In the genomic region with DNA sequence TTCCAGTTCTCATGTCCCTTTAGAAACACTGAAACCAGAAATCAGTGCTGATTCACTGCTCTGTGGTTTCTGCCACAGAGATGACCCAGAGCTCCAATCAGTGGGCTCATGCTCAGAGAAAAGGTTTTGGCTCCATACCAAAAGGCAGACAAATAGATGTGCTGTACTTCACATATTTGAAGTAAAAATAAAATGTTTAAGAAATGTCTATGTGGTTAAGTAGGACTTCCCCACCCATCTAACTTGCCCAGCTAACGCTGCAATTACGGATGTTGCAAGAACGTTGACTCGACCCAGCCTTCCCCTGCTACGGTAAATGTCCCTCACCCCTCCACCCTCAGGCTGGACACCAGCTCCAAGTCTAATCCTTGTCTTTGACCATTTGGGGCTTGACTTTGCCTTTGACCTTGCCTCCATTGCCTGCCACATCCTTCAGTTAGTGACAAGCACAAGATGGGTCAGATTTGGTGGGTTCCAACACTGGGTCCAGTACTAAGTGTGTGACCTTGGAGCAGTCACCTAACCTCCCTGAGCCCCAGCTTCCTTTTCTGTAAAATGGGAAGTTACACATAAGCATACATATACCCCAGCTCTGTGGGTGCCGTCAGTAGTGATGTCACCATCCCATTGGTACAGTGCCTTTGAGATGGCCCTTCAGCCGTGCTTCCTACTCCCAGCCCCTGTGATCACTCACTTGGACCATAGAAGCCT, we compare ENCODE assay signal across 8 cellular contexts.
DNase-seq lines count a peak whose midpoint lies in the region; ATAC-seq and TF ChIP-seq lines count a peak whose summit lies in the region.

No MANE protein-coding gene starts in this region.

- H3K4me3 Mint-ChIP-seq in mesothelial cell of epicardium: no peak overlapping the region
- no peak overlapping the region for H3K4me3 Mint-ChIP-seq in activated naive CD8-positive, alpha-beta T cell treated with anti-CD3 and anti-CD28 coated beads for 36 hours

- TF ChIP-seq CTCF in AG10803 (conservative IDR thresholded peaks at IDR 0.05; ENCODE audit: low read length) (no peak), coronary artery (IDR thresholded peaks at IDR 0.05) (no peak), mesothelial cell of epicardium (IDR thresholded peaks at IDR 0.05; ENCODE audit: unreplicated experiment) (no peak)

- H3K4me1 Mint-ChIP-seq in mesothelial cell of epicardium: peaks cover 21% of the 10 kb centered on the region
- peaks cover 6% of the 10 kb centered on the region for H3K4me1 Mint-ChIP-seq in activated naive CD8-positive, alpha-beta T cell treated with anti-CD3 and anti-CD28 coated beads for 36 hours

- peaks cover 21% of the 10 kb centered on the region for H3K27me3 Mint-ChIP-seq in mesothelial cell of epicardium (ENCODE audit: low read depth)
- H3K27me3 Mint-ChIP-seq in activated naive CD8-positive, alpha-beta T cell treated with anti-CD3 and anti-CD28 coated beads for 36 hours: peaks cover 48% of the 10 kb centered on the region

- H3K4me3 ChIP-seq in AG10803 (ENCODE audit: low read length) (no peak overlapping the region), coronary artery (no peak overlapping the region)

- no peak for ATAC-seq in HG02840 (IDR thresholded peaks at IDR 0.05; ENCODE audit: low FRiP score, unreplicated experiment)

- no peaks in the 10 kb centered on the region for H3K36me3 Mint-ChIP-seq in mesothelial cell of epicardium
- no peaks in the 10 kb centered on the region for H3K36me3 Mint-ChIP-seq in activated naive CD8-positive, alpha-beta T cell treated with anti-CD3 and anti-CD28 coated beads for 36 hours

- H3K27ac ChIP-seq in coronary artery: peak overlapping the region in 1 of 2 donors; percentile 58

- DNase-seq in AG10803 (ENCODE audit: low read depth): peak; percentile 98
- peak; percentile 98 for DNase-seq in M059J (ENCODE audit: low read depth)
- DNase-seq in coronary artery (ENCODE audit: low spot score): peak; percentile 72
- peak in 1 of 2 experiments; percentile 37 for DNase-seq in mesothelial cell of epicardium (ENCODE audit: low spot score in 2 of 2, unreplicated experiment in 2 of 2)
- no peak for DNase-seq in stimulated activated CD4-positive, alpha-beta T cell treated with anti-CD3 and anti-CD28 coated beads, Interleukin-2, amount 100 ng/mL, for 48 hours
- DNase-seq in ecto neural progenitor cell (ENCODE audit: low spot score): no peak
- DNase-seq in activated naive CD8-positive, alpha-beta T cell treated with anti-CD3 and anti-CD28 coated beads for 36 hours: no peak

- peak overlapping the region; percentile 79 for H3K27ac Mint-ChIP-seq in mesothelial cell of epicardium
- no peak overlapping the region for H3K27ac Mint-ChIP-seq in activated naive CD8-positive, alpha-beta T cell treated with anti-CD3 and anti-CD28 coated beads for 36 hours

- no peaks in the 10 kb centered on the region for H3K9me3 Mint-ChIP-seq in mesothelial cell of epicardium
- no peaks in the 10 kb centered on the region for H3K9me3 Mint-ChIP-seq in activated naive CD8-positive, alpha-beta T cell treated with anti-CD3 and anti-CD28 coated beads for 36 hours

Comparison
In these comparisons a context has a peak if more than half of its experiments do, and no peak if none do; other contexts are left out.
1. DNase-seq: peak in AG10803 (single experiment), M059J (single experiment) and coronary artery (single experiment); none in stimulated activated CD4-positive, alpha-beta T cell treated with anti-CD3 and anti-CD28 coated beads, Interleukin-2, amount 100 ng/mL, for 48 hours (0 of 2), ecto neural progenitor cell (single experiment) and activated naive CD8-positive, alpha-beta T cell treated with anti-CD3 and anti-CD28 coated beads for 36 hours (single experiment).